27 cellular contexts compared by ENCODE assay signal in genomic region chr6:138554146-138554545, GRCh38.
"Had no signal": no experiment of that assay in that cellular context is flagged by ENCODE, and none has a peak within 500 bp of the region (broad histone marks: within the 10 kb centered on the region; RNA-seq: fewer than 3 reads in every experiment).

No MANE protein-coding gene starts in this region.

- H3K4me3 ChIP-seq: breast epithelium, esophagus muscularis mucosa, heart left ventricle, left lung, psoas muscle, right atrium auricular region, suprapubic skin, tibial artery had no signal

- H3K36me3 ChIP-seq: breast epithelium, esophagus muscularis mucosa, heart left ventricle, left lung, neutrophil, right atrium auricular region, suprapubic skin, tibial artery, WERI-Rb-1 had no signal

- H3K4me1 ChIP-seq: breast epithelium, tibial artery had no signal

- FAIRE-seq: TTC549 had no signal

- H3K9me3 ChIP-seq: breast epithelium, esophagus muscularis mucosa, heart left ventricle, left lung, neutrophil, psoas muscle, right atrium auricular region, suprapubic skin, tibial artery had no signal

- ATAC-seq: activated naive CD8-positive, alpha-beta T cell treated with anti-CD3 and anti-CD28 coated beads, Interleukin-2, amount 50 U/mL, for 24 hours; activated T-cell treated with anti-CD3 and anti-CD28 coated beads, Interleukin-2, amount 50 U/mL, for 4 hours; activated T-helper 17 cell treated with anti-CD3 and anti-CD28 coated beads, Interleukin-2, amount 50 U/mL, for 72 hours; foreskin keratinocyte; psoas muscle had no signal

- DNase-seq: activated CD4-positive, alpha-beta memory T cell treated with anti-CD3 and anti-CD28 coated beads for 36 hours; activated CD4-positive, alpha-beta T cell treated with anti-CD3 and anti-CD28 coated beads, Interleukin-2, amount 10 ng/mL, durations not matched to agents 24 days and 14 days; activated CD4-positive, CD25-positive, alpha-beta regulatory T cell treated with anti-CD3 and anti-CD28 coated beads, Interleukin-2, amount 50 U/mL, for 72 hours; activated gamma-delta T cell treated with Interleukin-2 at 50 U/mL for 16 hours; activated naive CD8-positive, alpha-beta T cell treated with anti-CD3 and anti-CD28 coated beads, Interleukin-2, amount 50 U/mL, for 24 hours; activated T-cell treated with anti-CD3 and anti-CD28 coated beads, Interleukin-2, amount 50 U/mL, for 4 hours; amygdala; endodermal cell; foreskin keratinocyte; heart left ventricle; left lung; naive B cell; nephron progenitor cell; psoas muscle; stimulated activated CD4-positive, alpha-beta T cell treated with anti-CD3 and anti-CD28 coated beads, Interleukin-15, amount 100 ng/mL, for 24 hours; stimulated activated CD4-positive, alpha-beta T cell treated with anti-CD3 and anti-CD28 coated beads, Interleukin-2, amount 100 ng/mL, for 24 hours; stimulated activated naive CD4-positive, alpha-beta T cell; T-helper 9 cell; tibial artery; WERI-Rb-1 had no signal

- H3K27me3 ChIP-seq: breast epithelium, esophagus muscularis mucosa, foreskin keratinocyte, heart left ventricle, left lung, neutrophil, right atrium auricular region, suprapubic skin, tibial artery had no signal

- H3K27ac ChIP-seq: breast epithelium, foreskin keratinocyte, neutrophil, psoas muscle, suprapubic skin, tibial artery, WERI-Rb-1 had no signal
